Comparison of ENCODE assay signal across 25 cellular contexts in genomic region chr3:157417247-157417646, GRCh38. TPM values are rescaled to one million over a fixed set of nuclear protein-coding genes. Genes with fewer than 3 reads are reported as not detected.
A peak's percentile ranks its signal among the peaks of the same experiment; 100 is the strongest.
DNase-seq lines count a peak whose midpoint lies in the region; ATAC-seq and TF ChIP-seq lines count a peak whose summit lies in the region.
"Had no signal": no experiment of that assay in that cellular context is flagged by ENCODE, and none has a peak within 500 bp of the region (broad histone marks: within the 10 kb centered on the region; RNA-seq: fewer than 3 reads in every experiment).

No MANE protein-coding gene starts in this region.

- no peak overlapping the region for H3K27ac Mint-ChIP-seq in activated T-helper 2 cell treated with anti-CD3 and anti-CD28 coated beads, Interferon-gamma antibody, Interleukin-2, Interleukin-4, amounts not matched to agents 10 μg/mL and 5 μg/mL and 100 μg/mL, durations not matched to agents 14 hours and 24 hours and 36 hours
- H3K27ac Mint-ChIP-seq: activated CD4-positive, alpha-beta T cell treated with anti-CD3 and anti-CD28 coated beads, Interleukin-2, amount 10 ng/mL, durations not matched to agents 7 days and 5 days; activated naive CD4-positive, alpha-beta T cell treated with anti-CD3 and anti-CD28 coated beads, Interleukin-2, amount 10 ng/mL, durations not matched to agents 7 days and 5 days; CD14-positive monocyte; nephron; T-helper 2 cell treated with Interferon-gamma antibody and Interleukin-4, amounts not matched to agents 5 μg/mL and 100 μg/mL, for 36 hours had no signal

- H3K27ac ChIP-seq in aorta (ENCODE audit: low read depth in 1 of 2, low read length in 2 of 2) = no peak overlapping the region
- H3K27ac ChIP-seq: ovary had no signal

- H3K4me3 Mint-ChIP-seq in activated T-helper 2 cell treated with anti-CD3 and anti-CD28 coated beads, Interferon-gamma antibody, Interleukin-2, Interleukin-4, amounts not matched to agents 10 μg/mL and 5 μg/mL and 100 μg/mL, durations not matched to agents 14 hours and 24 hours and 36 hours (ENCODE audit: low read depth) = no peak overlapping the region
- H3K4me3 Mint-ChIP-seq: activated CD4-positive, alpha-beta T cell treated with anti-CD3 and anti-CD28 coated beads, Interleukin-2, amount 10 ng/mL, durations not matched to agents 7 days and 5 days; activated naive CD4-positive, alpha-beta T cell treated with anti-CD3 and anti-CD28 coated beads, Interleukin-2, amount 10 ng/mL, durations not matched to agents 7 days and 5 days; CD14-positive monocyte; central memory CD8-positive, alpha-beta T cell; nephron; T-helper 2 cell treated with Interferon-gamma antibody and Interleukin-4, amounts not matched to agents 5 μg/mL and 100 μg/mL, for 36 hours had no signal

- no peaks in the 10 kb centered on the region for H3K27me3 ChIP-seq in aorta (ENCODE audit: control insufficient read depth in 1 of 2, insufficient read depth in 2 of 2, low read length in 1 of 2)
- H3K27me3 ChIP-seq: ovary had no signal

- H3K36me3 ChIP-seq in aorta (ENCODE audit: control insufficient read depth in 1 of 2, insufficient read depth in 2 of 2, low read length in 1 of 2) = no peaks in the 10 kb centered on the region
- H3K36me3 ChIP-seq: HAP-1, ovary had no signal

- intact Hi-C loops in activated T-helper 2 cell treated with anti-CD3 and anti-CD28 coated beads, Interferon-gamma antibody, Interleukin-2, Interleukin-4, amounts not matched to agents 10 μg/mL and 5 μg/mL and 100 μg/mL, durations not matched to agents 14 hours and 24 hours and 36 hours (cut with micrococcal nuclease) = no loop called here
- intact Hi-C loops in aorta (cut with DNase I) = no loop called here

- no peaks in the 10 kb centered on the region for H3K9me3 ChIP-seq in aorta (ENCODE audit: control insufficient read depth, low read length)
- H3K9me3 ChIP-seq: HAP-1, ovary had no signal

- no peaks in the 10 kb centered on the region for H3K4me1 Mint-ChIP-seq in activated T-helper 2 cell treated with anti-CD3 and anti-CD28 coated beads, Interferon-gamma antibody, Interleukin-2, Interleukin-4, amounts not matched to agents 10 μg/mL and 5 μg/mL and 100 μg/mL, durations not matched to agents 14 hours and 24 hours and 36 hours (ENCODE audit: low read depth)
- H3K4me1 Mint-ChIP-seq: activated CD4-positive, alpha-beta T cell treated with anti-CD3 and anti-CD28 coated beads, Interleukin-2, amount 10 ng/mL, durations not matched to agents 7 days and 5 days; activated naive CD4-positive, alpha-beta T cell treated with anti-CD3 and anti-CD28 coated beads, Interleukin-2, amount 10 ng/mL, durations not matched to agents 7 days and 5 days; CD14-positive monocyte; central memory CD8-positive, alpha-beta T cell; nephron had no signal

- no peaks in the 10 kb centered on the region for H3K9me3 Mint-ChIP-seq in activated T-helper 2 cell treated with anti-CD3 and anti-CD28 coated beads, Interferon-gamma antibody, Interleukin-2, Interleukin-4, amounts not matched to agents 10 μg/mL and 5 μg/mL and 100 μg/mL, durations not matched to agents 14 hours and 24 hours and 36 hours
- H3K9me3 Mint-ChIP-seq: activated CD4-positive, alpha-beta T cell treated with anti-CD3 and anti-CD28 coated beads, Interleukin-2, amount 10 ng/mL, durations not matched to agents 7 days and 5 days; activated naive CD4-positive, alpha-beta T cell treated with anti-CD3 and anti-CD28 coated beads, Interleukin-2, amount 10 ng/mL, durations not matched to agents 7 days and 5 days; nephron; T-helper 2 cell treated with Interferon-gamma antibody and Interleukin-4, amounts not matched to agents 5 μg/mL and 100 μg/mL, for 36 hours had no signal

- H3K4me3 ChIP-seq in cardiac fibroblast (replicated peaks in 1 of 2; ENCODE audit: low read depth in 2 of 2, low read length in 2 of 2) = no peak overlapping the region
- no peak overlapping the region for H3K4me3 ChIP-seq in aorta (ENCODE audit: low read length in 2 of 2)
- H3K4me3 ChIP-seq: HAP-1, ovary had no signal

- peak; percentile 72 for DNase-seq in EH (ENCODE audit: low read depth)
- DNase-seq in NCI-H226 = peak; percentile 43
- DNase-seq in cardiac fibroblast (ENCODE audit: low read depth in 2 of 2) = peak; percentile 20 to 21
- peak; percentile 74 for DNase-seq in myocyte (ENCODE audit: low read depth)
- DNase-seq in activated T-helper 2 cell treated with anti-CD3 and anti-CD28 coated beads, Interferon-gamma antibody, Interleukin-2, Interleukin-4, amounts not matched to agents 10 μg/mL and 5 μg/mL and 100 μg/mL, durations not matched to agents 14 hours and 24 hours and 36 hours (ENCODE audit: low spot score) = no peak
- no peak for DNase-seq in aorta
- DNase-seq: activated CD4-positive, alpha-beta T cell treated with anti-CD3 and anti-CD28 coated beads, Interleukin-2, amount 10 ng/mL, durations not matched to agents 7 days and 5 days; activated naive CD4-positive, alpha-beta T cell treated with anti-CD3 and anti-CD28 coated beads, Interleukin-2, amount 10 ng/mL, durations not matched to agents 7 days and 5 days; anterior cingulate cortex; head of caudate nucleus; midbrain; MV-4-11; NCI-H1694; NCI-H526; ovary; RPMI8226; stimulated activated CD4-positive, alpha-beta T cell treated with anti-CD3 and anti-CD28 coated beads, Interleukin-4, amount 100 ng/mL, for 24 hours; stimulated activated naive CD4-positive, alpha-beta T cell had no signal

- TF ChIP-seq CTCF in cardiac fibroblast (IDR thresholded peaks at IDR 0.05; ENCODE audit: low read depth, low read length) = no peak

- 93 to 94% methylated on average over 2 of the region's 2 CpGs for WGBS in aorta, 2 donors

- ATAC-seq in aorta (ENCODE audit: low FRiP score) (no peak), HG03280 (IDR thresholded peaks at IDR 0.05; ENCODE audit: unreplicated experiment) (no peak), HG03521 (IDR thresholded peaks at IDR 0.05; ENCODE audit: unreplicated experiment) (no peak)

- H3K4me1 ChIP-seq in aorta (ENCODE audit: control insufficient read depth in 1 of 2, insufficient read depth in 2 of 2, low read length in 2 of 2) = no peaks in the 10 kb centered on the region
- H3K4me1 ChIP-seq: HAP-1 had no signal

- peaks cover 4% of the 10 kb centered on the region for H3K27me3 Mint-ChIP-seq in activated T-helper 2 cell treated with anti-CD3 and anti-CD28 coated beads, Interferon-gamma antibody, Interleukin-2, Interleukin-4, amounts not matched to agents 10 μg/mL and 5 μg/mL and 100 μg/mL, durations not matched to agents 14 hours and 24 hours and 36 hours (ENCODE audit: low read depth)

- no peaks in the 10 kb centered on the region for H3K36me3 Mint-ChIP-seq in activated T-helper 2 cell treated with anti-CD3 and anti-CD28 coated beads, Interferon-gamma antibody, Interleukin-2, Interleukin-4, amounts not matched to agents 10 μg/mL and 5 μg/mL and 100 μg/mL, durations not matched to agents 14 hours and 24 hours and 36 hours (ENCODE audit: low read depth)
- H3K36me3 Mint-ChIP-seq: activated naive CD4-positive, alpha-beta T cell treated with anti-CD3 and anti-CD28 coated beads, Interleukin-2, amount 10 ng/mL, durations not matched to agents 7 days and 5 days; CD14-positive monocyte had no signal

RNA-seq across cellular contexts. Expression of gene PTX3, which starts 19.4 kb away (rescaled TPM):
- total RNA-seq in myocyte = 11.9 and 21.0 TPM in 2 replicates
- polyA plus RNA-seq in myocyte (2012) = 55.0 TPM
- not detected in 2 replicates for total RNA-seq in activated T-helper 2 cell treated with anti-CD3 and anti-CD28 coated beads, Interferon-gamma antibody, Interleukin-2, Interleukin-4, amounts not matched to agents 10 μg/mL and 5 μg/mL and 100 μg/mL, durations not matched to agents 14 hours and 24 hours and 36 hours
- total RNA-seq in aorta = 10 to 100 TPM in 1 of 2 donors, 1 to 10 TPM in 1; 3.9 to 68.2 TPM
- polyA plus RNA-seq in aorta = 1 to 10 TPM; 1.4 to 3.1 TPM

Comparison
In these comparisons a context has a peak if more than half of its experiments do, and no peak if none do; other contexts are left out.
1. DNase-seq: peak in EH (single experiment), NCI-H226 (single experiment), cardiac fibroblast (2 of 2) and myocyte (single experiment); none in activated T-helper 2 cell treated with anti-CD3 and anti-CD28 coated beads, Interferon-gamma antibody, Interleukin-2, Interleukin-4, amounts not matched to agents 10 μg/mL and 5 μg/mL and 100 μg/mL, durations not matched to agents 14 hours and 24 hours and 36 hours (single experiment) and aorta (0 of 2).